1 cellular context compared by ENCODE assay signal in the genomic region with DNA sequence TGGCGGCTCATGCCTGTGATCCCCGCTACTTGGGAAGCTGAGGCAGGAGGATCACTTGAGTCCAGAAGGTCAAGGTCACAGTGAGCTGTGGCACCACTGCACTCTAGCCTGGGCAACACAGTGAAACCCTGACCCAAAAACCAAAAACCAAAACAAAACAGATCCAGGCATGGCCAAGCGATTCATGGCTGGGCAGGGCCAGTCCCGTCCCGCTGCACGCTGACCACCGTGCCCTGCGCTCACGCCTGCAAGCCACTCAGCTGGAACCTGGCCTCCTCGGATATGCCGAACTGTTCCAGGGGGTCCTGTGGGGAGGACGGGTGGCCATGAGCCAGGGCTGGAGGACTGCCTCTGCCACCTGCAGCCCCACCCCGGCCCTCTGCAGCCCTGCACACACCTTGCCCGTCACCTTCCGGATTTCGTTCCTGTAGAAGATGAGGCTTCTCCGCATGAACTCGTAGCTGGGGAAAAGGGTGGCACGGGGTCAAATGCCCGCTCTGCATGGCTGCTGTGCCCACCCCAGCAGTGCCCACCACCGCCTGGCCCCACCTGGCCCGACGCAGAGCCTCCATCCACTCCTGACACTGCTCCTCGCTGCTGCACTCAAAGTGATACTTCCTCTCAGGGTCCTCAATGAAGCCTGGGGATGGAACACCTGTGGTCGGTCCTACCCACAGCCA.
TF ChIP-seq lines count a peak whose summit lies in the region.

No MANE protein-coding gene starts in this region.

TF ChIP-seq in GM23338, 12 proteins besides CTCF, POLR2A, EP300 and RAD21:
- TF ChIP-seq ETS1 (IDR thresholded peaks at IDR 0.05) (no peak), CREB1 (CRISPR knock-in tag; IDR thresholded peaks at IDR 0.05; ENCODE audit: low read depth) (no peak), NANOG (IDR thresholded peaks at IDR 0.05; ENCODE audit: borderline replicate concordance) (no peak), ZNF114 (CRISPR knock-in tag; IDR thresholded peaks at IDR 0.05) (no peak), STAT1 (IDR thresholded peaks at IDR 0.05; ENCODE audit: unreplicated experiment) (no peak), POLR2AphosphoS5 (IDR thresholded peaks at IDR 0.05; ENCODE audit: low read depth) (no peak; the same call in 1 of the 2 replicates), EZH2 (IDR thresholded peaks at IDR 0.05; ENCODE audit: low read depth, unreplicated experiment) (no peak)
- TF ChIP-seq, protein P1, sequence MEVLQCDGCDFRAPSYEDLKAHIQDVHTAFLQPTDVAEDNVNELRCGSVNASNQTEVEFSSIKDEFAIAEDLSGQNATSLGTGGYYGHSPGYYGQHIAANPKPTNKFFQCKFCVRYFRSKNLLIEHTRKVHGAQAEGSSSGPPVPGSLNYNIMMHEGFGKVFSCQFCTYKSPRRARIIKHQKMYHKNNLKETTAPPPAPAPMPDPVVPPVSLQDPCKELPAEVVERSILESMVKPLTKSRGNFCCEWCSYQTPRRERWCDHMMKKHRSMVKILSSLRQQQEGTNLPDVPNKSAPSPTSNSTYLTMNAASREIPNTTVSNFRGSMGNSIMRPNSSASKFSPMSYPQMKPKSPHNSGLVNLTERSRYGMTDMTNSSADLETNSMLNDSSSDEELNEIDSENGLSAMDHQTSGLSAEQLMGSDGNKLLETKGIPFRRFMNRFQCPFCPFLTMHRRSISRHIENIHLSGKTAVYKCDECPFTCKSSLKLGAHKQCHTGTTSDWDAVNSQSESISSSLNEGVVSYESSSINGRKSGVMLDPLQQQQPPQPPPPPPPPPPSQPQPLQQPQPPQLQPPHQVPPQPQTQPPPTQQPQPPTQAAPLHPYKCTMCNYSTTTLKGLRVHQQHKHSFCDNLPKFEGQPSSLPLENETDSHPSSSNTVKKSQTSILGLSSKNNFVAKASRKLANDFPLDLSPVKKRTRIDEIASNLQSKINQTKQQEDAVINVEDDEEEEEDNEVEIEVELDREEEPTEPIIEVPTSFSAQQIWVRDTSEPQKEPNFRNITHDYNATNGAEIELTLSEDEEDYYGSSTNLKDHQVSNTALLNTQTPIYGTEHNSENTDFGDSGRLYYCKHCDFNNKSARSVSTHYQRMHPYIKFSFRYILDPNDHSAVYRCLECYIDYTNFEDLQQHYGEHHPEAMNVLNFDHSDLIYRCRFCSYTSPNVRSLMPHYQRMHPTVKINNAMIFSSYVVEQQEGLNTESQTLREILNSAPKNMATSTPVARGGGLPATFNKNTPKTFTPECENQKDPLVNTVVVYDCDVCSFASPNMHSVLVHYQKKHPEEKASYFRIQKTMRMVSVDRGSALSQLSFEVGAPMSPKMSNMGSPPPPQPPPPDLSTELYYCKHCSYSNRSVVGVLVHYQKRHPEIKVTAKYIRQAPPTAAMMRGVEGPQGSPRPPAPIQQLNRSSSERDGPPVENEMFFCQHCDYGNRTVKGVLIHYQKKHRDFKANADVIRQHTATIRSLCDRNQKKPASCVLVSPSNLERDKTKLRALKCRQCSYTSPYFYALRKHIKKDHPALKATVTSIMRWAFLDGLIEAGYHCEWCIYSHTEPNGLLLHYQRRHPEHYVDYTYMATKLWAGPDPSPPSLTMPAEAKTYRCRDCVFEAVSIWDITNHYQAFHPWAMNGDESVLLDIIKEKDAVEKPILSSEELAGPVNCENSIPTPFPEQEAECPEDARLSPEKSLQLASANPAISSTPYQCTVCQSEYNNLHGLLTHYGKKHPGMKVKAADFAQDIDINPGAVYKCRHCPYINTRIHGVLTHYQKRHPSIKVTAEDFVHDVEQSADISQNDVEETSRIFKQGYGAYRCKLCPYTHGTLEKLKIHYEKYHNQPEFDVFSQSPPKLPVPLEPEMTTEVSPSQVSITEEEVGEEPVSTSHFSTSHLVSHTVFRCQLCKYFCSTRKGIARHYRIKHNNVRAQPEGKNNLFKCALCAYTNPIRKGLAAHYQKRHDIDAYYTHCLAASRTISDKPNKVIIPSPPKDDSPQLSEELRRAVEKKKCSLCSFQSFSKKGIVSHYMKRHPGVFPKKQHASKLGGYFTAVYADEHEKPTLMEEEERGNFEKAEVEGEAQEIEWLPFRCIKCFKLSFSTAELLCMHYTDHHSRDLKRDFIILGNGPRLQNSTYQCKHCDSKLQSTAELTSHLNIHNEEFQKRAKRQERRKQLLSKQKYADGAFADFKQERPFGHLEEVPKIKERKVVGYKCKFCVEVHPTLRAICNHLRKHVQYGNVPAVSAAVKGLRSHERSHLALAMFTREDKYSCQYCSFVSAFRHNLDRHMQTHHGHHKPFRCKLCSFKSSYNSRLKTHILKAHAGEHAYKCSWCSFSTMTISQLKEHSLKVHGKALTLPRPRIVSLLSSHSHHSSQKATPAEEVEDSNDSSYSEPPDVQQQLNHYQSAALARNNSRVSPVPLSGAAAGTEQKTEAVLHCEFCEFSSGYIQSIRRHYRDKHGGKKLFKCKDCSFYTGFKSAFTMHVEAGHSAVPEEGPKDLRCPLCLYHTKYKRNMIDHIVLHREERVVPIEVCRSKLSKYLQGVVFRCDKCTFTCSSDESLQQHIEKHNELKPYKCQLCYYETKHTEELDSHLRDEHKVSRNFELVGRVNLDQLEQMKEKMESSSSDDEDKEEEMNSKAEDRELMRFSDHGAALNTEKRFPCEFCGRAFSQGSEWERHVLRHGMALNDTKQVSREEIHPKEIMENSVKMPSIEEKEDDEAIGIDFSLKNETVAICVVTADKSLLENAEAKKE (CRISPR knock-in tag; IDR thresholded peaks at IDR 0.05): no peak
